28 cellular contexts compared by ENCODE assay signal in genomic region chr3:4220050-4220449, GRCh38.
A peak's percentile ranks its signal among the peaks of the same experiment; 100 is the strongest.
DNase-seq lines count a peak whose midpoint lies in the region; ATAC-seq, FAIRE-seq and TF ChIP-seq lines count a peak whose summit lies in the region.
"Had no signal": no experiment of that assay in that cellular context is flagged by ENCODE, and none has a peak within 500 bp of the region (broad histone marks: within the 10 kb centered on the region; RNA-seq: fewer than 3 reads in every experiment).

No MANE protein-coding gene starts in this region.

- H3K27me3 ChIP-seq in BLaER1: no peaks in the 10 kb centered on the region; the same call in 1 of the 2 replicates
- no peaks in the 10 kb centered on the region for H3K27me3 ChIP-seq in Karpas-422 (ENCODE audit: low read length)
- no peaks in the 10 kb centered on the region for H3K27me3 ChIP-seq in GM12878 (replicated peaks in 1 of 2; ENCODE audit: control insufficient read depth in 2 of 2, insufficient read depth in 2 of 2, low read length in 1 of 2)
- no peaks in the 10 kb centered on the region for H3K27me3 ChIP-seq in parathyroid adenoma (ENCODE audit: control insufficient read depth, insufficient read depth, low read length)
- no peaks in the 10 kb centered on the region for H3K27me3 ChIP-seq in right atrium auricular region
- no peaks in the 10 kb centered on the region for H3K27me3 ChIP-seq in hepatocyte
- H3K27me3 ChIP-seq: MG63, SJSA1 had no signal

- BruUV-seq in GM12878 (replicated peaks; lab: Mats Ljungman, UMichigan): no TSS peak

- in situ Hi-C loops in GM12878 (cut with MboI): no loop called here

- H3K79me2 ChIP-seq in Karpas-422 (ENCODE audit: low read length) (no peaks in the 10 kb centered on the region), GM12878 (ENCODE audit: control insufficient read depth, insufficient read depth, low read length) (no peaks in the 10 kb centered on the region), parathyroid adenoma (no peaks in the 10 kb centered on the region), hepatocyte (no peaks in the 10 kb centered on the region)

- H3K9me3 ChIP-seq in BLaER1 (peaks cover 5% of the 10 kb centered on the region; the same call in 1 of the 2 replicates), Karpas-422 (ENCODE audit: low read length) (no peaks in the 10 kb centered on the region), GM12878 (replicated peaks; ENCODE audit: control insufficient read depth, insufficient read depth, low read length) (no peaks in the 10 kb centered on the region), parathyroid adenoma (ENCODE audit: control insufficient read depth, low read length) (no peaks in the 10 kb centered on the region), right atrium auricular region (peaks cover 0 to 4% of the 10 kb centered on the region in 2 donors), hepatocyte (ENCODE audit: low read depth) (no peaks in the 10 kb centered on the region)
- H3K9me3 ChIP-seq: Caco-2, MG63, SJSA1 had no signal

- RAD21 ChIA-PET in GM12878 (lab: Charles Lee; ENCODE audit: unreplicated experiment): no interaction called here

- H3K27ac ChIP-seq in BLaER1 (no peak overlapping the region), Karpas-422 (ENCODE audit: low read length) (no peak overlapping the region), GM12878 (ENCODE audit: control insufficient read depth, insufficient read depth) (no peak overlapping the region), parathyroid adenoma (no peak overlapping the region), right atrium auricular region (no peak overlapping the region), hepatocyte (no peak overlapping the region)
- H3K27ac ChIP-seq: C4-2B, SJSA1 had no signal

- intact Hi-C loops in GM12878 (cut with micrococcal nuclease; ENCODE audit: unreplicated experiment): no loop called here

- CTCF ChIA-PET in GM12878 (lab: Yijun Ruan, JAX): interaction anchor here (0.6 kb wide), 1 partner anchor 63 kb away, joined by 3 read pairs; no protein-coding TSS in a partner anchor

- TF ChIP-seq EP300 in GM12878 (IDR thresholded peaks at IDR 0.05; ENCODE audit: borderline replicate concordance in 1 of 2, control insufficient read depth in 1 of 2, low read depth in 2 of 2, low read length in 2 of 2): no peak

- H4K20me1 ChIP-seq in BLaER1 (no peaks in the 10 kb centered on the region), Karpas-422 (ENCODE audit: insufficient read depth, low read depth, low read length) (peaks cover 2% of the 10 kb centered on the region; the same call in 1 of the 2 replicates), GM12878 (ENCODE audit: control insufficient read depth, insufficient read depth) (no peaks in the 10 kb centered on the region), hepatocyte (ENCODE audit: insufficient read depth, poor library complexity, severe bottlenecking) (no peaks in the 10 kb centered on the region)

- no peak overlapping the region for H3K9ac ChIP-seq in BLaER1
- H3K9ac ChIP-seq in Karpas-422 (ENCODE audit: low read length): no peak overlapping the region
- H3K9ac ChIP-seq in GM12878 (ENCODE audit: control insufficient read depth, insufficient read depth, low read length): no peak overlapping the region
- no peak overlapping the region for H3K9ac ChIP-seq in parathyroid adenoma

- H3K4me1 ChIP-seq in BLaER1: peaks cover 12% of the 10 kb centered on the region
- peaks cover 15% of the 10 kb centered on the region for H3K4me1 ChIP-seq in Karpas-422 (ENCODE audit: low read length)
- H3K4me1 ChIP-seq in GM12878 (ENCODE audit: control insufficient read depth, insufficient read depth, low read length): no peaks in the 10 kb centered on the region
- peaks cover 28% of the 10 kb centered on the region for H3K4me1 ChIP-seq in parathyroid adenoma
- no peaks in the 10 kb centered on the region for H3K4me1 ChIP-seq in right atrium auricular region
- no peaks in the 10 kb centered on the region for H3K4me1 ChIP-seq in hepatocyte (ENCODE audit: insufficient read depth)
- H3K4me1 ChIP-seq: Caco-2, SJSA1 had no signal

- TF ChIP-seq RAD21 in GM12878 (IDR thresholded peaks at IDR 0.05; ENCODE audit: insufficient read depth, low read depth, low read length): no peak

- H3K4me2 ChIP-seq in BLaER1 (peak overlapping the region; percentile 58), Karpas-422 (ENCODE audit: low read depth, low read length, poor library complexity, severe bottlenecking) (peak overlapping the region; percentile 41), GM12878 (ENCODE audit: control insufficient read depth, insufficient read depth) (no peak overlapping the region), parathyroid adenoma (ENCODE audit: low read length) (no peak overlapping the region), hepatocyte (no peak overlapping the region)

- POLR2A ChIA-PET in GM12878 (lab: Charles Lee): no interaction called here

- SMC1A ChIA-PET in GM12878 (lab: Charles Lee; ENCODE audit: uncharacterized antibody, unreplicated experiment): interaction anchor here (0.9 kb wide), 1 partner anchor 28 kb away, joined by 3 read pairs; no protein-coding TSS in a partner anchor

- TF ChIP-seq CTCF in GM12878 (IDR thresholded peaks at IDR 0.05 in 2 of 3, conservative IDR thresholded peaks at IDR 0.05 in 1 of 3; ENCODE audit: control insufficient read depth in 2 of 3, extremely low read depth in 1 of 3, insufficient read depth in 1 of 3, low read depth in 3 of 3, low read length in 3 of 3): no peak
- TF ChIP-seq CTCF in parathyroid adenoma (IDR thresholded peaks at IDR 0.05): no peak
- TF ChIP-seq CTCF in right atrium auricular region (IDR thresholded peaks at IDR 0.05): no peak
- TF ChIP-seq CTCF in hepatocyte (IDR thresholded peaks at IDR 0.05; ENCODE audit: poor library complexity): no peak

- no peak overlapping the region for H2AFZ ChIP-seq in Karpas-422 (ENCODE audit: low read length)
- H2AFZ ChIP-seq in GM12878 (ENCODE audit: control insufficient read depth, low read depth, low read length): no peak overlapping the region
- H2AFZ ChIP-seq in parathyroid adenoma: peak overlapping the region; percentile 56
- H2AFZ ChIP-seq in hepatocyte: no peak overlapping the region

- H3K9me2 ChIP-seq in Karpas-422 (replicated peaks; ENCODE audit: insufficient read depth, low read length) (no peaks in the 10 kb centered on the region), hepatocyte (replicated peaks; ENCODE audit: insufficient read depth) (no peaks in the 10 kb centered on the region)

- DNase-seq in Karpas-422 (peak; percentile 69), GM12878 (ENCODE audit: low read depth, low spot score) (no peak), right atrium auricular region (ENCODE audit: low spot score) (no peak), mucosa of gallbladder (ENCODE audit: low spot score) (no peak), hepatocyte (ENCODE audit: low spot score) (no peak), HuH-7 (ENCODE audit: low spot score) (no peak)
- DNase-seq: Caco-2; CD8-positive, alpha-beta T cell; DMS79 treated with DMSO at 0.1 percent for 48 hours; GF-D8; KBM-7; MG63; NCI-H1048; NCI-H1436; NCI-H187; NCI-H2081 treated with DMSO at 0.1 percent for 48 hours; NCI-H446 treated with DMSO at 0.1 percent for 48 hours; NCI-H526; Right ventricle myocardium superior; RPMI8226 had no signal

- no peak for ATAC-seq in GM12878
- ATAC-seq: CD8-positive, alpha-beta T cell had no signal

- H3K4me3 ChIP-seq in BLaER1: no peak overlapping the region
- H3K4me3 ChIP-seq in Karpas-422 (ENCODE audit: low read length): no peak overlapping the region
- H3K4me3 ChIP-seq in GM12878: no peak overlapping the region
- no peak overlapping the region for H3K4me3 ChIP-seq in parathyroid adenoma (ENCODE audit: low read depth, low read length)
- H3K4me3 ChIP-seq in right atrium auricular region: no peak overlapping the region
- H3K4me3 ChIP-seq in hepatocyte: no peak overlapping the region
- H3K4me3 ChIP-seq: MG63, SJSA1 had no signal

- TF ChIP-seq POLR2A in GM12878 (IDR thresholded peaks at IDR 0.05; ENCODE audit: low read depth, low read length): no peak

- H3K36me3 ChIP-seq in BLaER1 (no peaks in the 10 kb centered on the region), Karpas-422 (ENCODE audit: insufficient read depth, low read length) (no peaks in the 10 kb centered on the region), GM12878 (ENCODE audit: control insufficient read depth in 2 of 2, insufficient read depth in 2 of 2, low read length in 1 of 2) (no peaks in the 10 kb centered on the region), parathyroid adenoma (ENCODE audit: control insufficient read depth, insufficient read depth, low read length) (no peaks in the 10 kb centered on the region), right atrium auricular region (no peaks in the 10 kb centered on the region), hepatocyte (replicated peaks; ENCODE audit: insufficient read depth, low read depth) (no peaks in the 10 kb centered on the region)
- H3K36me3 ChIP-seq: MG63, SJSA1 had no signal

- no peak for FAIRE-seq in GM12878 (lab: Jason Lieb, UNC)
- FAIRE-seq: A204.1, GM12892, GM19239, H54 had no signal

- WGBS in GM12878 (ENCODE audit: insufficient coverage, insufficient replicate concordance, low lambda C conversion rate, missing lambda C conversion rate): 1% methylated on average over 3 of the region's 3 CpGs
- WGBS in hepatocyte (ENCODE audit: low lambda C conversion rate, missing lambda C conversion rate): 69% methylated on average over 3 of the region's 3 CpGs

TF ChIP-seq in GM12878, 131 proteins besides CTCF, POLR2A, EP300 and RAD21:
- TF ChIP-seq MEF2B (IDR thresholded peaks at IDR 0.05; ENCODE audit: partially characterized antibody, poor library complexity, severe bottlenecking): peak; percentile 39
- no peak for TF ChIP-seq SMAD5 (IDR thresholded peaks at IDR 0.05; ENCODE audit: low read depth)
TF ChIP-seq in GM12878: peak in this region for 1.

Comparison
In these comparisons a context has a peak if more than half of its experiments do, and no peak if none do; other contexts are left out.
1. H3K4me2 ChIP-seq: peak in BLaER1 (single experiment) and Karpas-422 (single experiment); none in GM12878 (single experiment), parathyroid adenoma (single experiment) and hepatocyte (single experiment).